ENCODE assay signal across 8 cellular contexts in the genomic region with DNA sequence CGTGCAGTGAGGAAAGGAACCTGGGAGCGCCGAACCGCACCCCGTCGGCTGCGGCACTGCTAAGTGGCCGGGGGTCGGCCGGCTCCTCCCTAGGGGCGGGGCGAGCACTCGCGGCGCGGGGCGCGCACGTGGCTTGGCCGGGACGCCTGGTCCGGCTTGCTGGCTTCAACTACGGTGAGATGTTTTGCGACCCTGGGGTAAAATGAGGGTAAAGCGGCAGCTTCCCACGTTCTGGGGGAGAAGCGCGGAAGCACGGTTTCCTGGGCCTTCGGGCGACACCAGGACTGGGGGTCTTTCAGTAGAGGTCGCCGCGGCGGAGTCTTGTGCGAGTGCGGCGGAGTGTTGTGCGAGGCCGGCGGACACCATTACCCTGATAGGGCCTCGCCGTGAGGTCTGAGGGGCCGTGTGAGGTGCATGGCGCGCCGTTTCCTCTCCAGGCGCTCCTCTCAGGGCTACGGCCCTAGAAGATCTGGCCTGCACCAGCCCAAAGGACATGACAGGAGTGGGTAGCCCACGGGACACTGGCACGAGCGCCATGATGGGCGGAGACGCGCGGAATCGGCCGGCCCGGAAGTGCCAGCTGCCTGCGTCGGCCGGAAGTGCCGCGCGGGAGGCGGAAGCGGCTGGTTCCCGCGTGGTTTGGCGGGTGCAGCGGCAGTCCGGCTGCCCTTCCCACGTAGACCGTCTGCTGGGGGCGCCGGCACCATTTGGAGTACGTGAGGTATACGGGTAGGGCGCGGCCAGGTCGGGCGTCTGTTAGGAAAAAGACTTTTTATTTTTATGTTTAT. TPM values are rescaled to one million over a fixed set of nuclear protein-coding genes. Genes with fewer than 3 reads are reported as not detected.
DNase-seq lines count a peak whose midpoint lies in the region; ATAC-seq and TF ChIP-seq lines count a peak whose summit lies in the region.

TSS of gene PIGW (plus strand) at position 107 of the 788 bp plus-strand sequence. CDS start 2,115 bp downstream, outside the sequence.

- H3K27me3 Mint-ChIP-seq in activated T-cell treated with anti-CD3 and anti-CD28 coated beads, Interleukin-2, amount 50 U/mL, for 72 hours (ENCODE audit: low read depth): no peaks in the 10 kb centered on the region
- no peaks in the 10 kb centered on the region for H3K27me3 Mint-ChIP-seq in naive B cell

- intact Hi-C loops in esophagus squamous epithelium (cut with DNase I): loop anchor here (5.0 kb wide), 1 partner anchor 48 kb away; the partner anchor contains the start of gene ZNHIT3

- peak within 1 kb of the TSS; percentile 91 for H3K9ac ChIP-seq in Karpas-422 (ENCODE audit: low read length)

- no peaks in the 10 kb centered on the region for H4K20me1 ChIP-seq in Karpas-422 (ENCODE audit: insufficient read depth, low read depth, low read length)

- peaks cover 52% of the 10 kb centered on the region for H3K79me2 ChIP-seq in Karpas-422 (ENCODE audit: low read length)

- peaks cover 20% of the 10 kb centered on the region for H3K4me1 ChIP-seq in Karpas-422 (ENCODE audit: low read length)
- peaks cover 12 to 36% (median 12%) of the 10 kb centered on the region in 3 donors for H3K4me1 ChIP-seq in esophagus squamous epithelium

- peak within 1 kb of the TSS; percentile 91 for H3K4me2 ChIP-seq in Karpas-422 (ENCODE audit: low read depth, low read length, poor library complexity, severe bottlenecking)

- no peaks in the 10 kb centered on the region for H3K27me3 ChIP-seq in Karpas-422 (ENCODE audit: low read length)
- no peaks in the 10 kb centered on the region for H3K27me3 ChIP-seq in esophagus squamous epithelium

- H3K9me2 ChIP-seq in Karpas-422 (replicated peaks; ENCODE audit: insufficient read depth, low read length): no peaks in the 10 kb centered on the region

- 0 to 2% methylated on average over 18 to 19 of the region's 82 CpGs for WGBS in esophagus squamous epithelium, 2 donors

- H3K9me3 ChIP-seq in Karpas-422 (ENCODE audit: low read length): no peaks in the 10 kb centered on the region
- no peaks in the 10 kb centered on the region for H3K9me3 ChIP-seq in esophagus squamous epithelium

- H3K27ac ChIP-seq in Karpas-422 (ENCODE audit: low read length) (peak within 1 kb of the TSS; percentile 67), esophagus squamous epithelium (peak within 1 kb of the TSS; percentile 97 to 100 (median 98))

- peak within 1 kb of the TSS; percentile 90 for H3K4me3 ChIP-seq in Karpas-422 (ENCODE audit: low read length)
- peak within 1 kb of the TSS; percentile 82 to 94 (median 94) for H3K4me3 ChIP-seq in esophagus squamous epithelium

- no peaks in the 10 kb centered on the region for H3K9me3 Mint-ChIP-seq in activated T-cell treated with anti-CD3 and anti-CD28 coated beads, Interleukin-2, amount 50 U/mL, for 72 hours
- H3K9me3 Mint-ChIP-seq in naive B cell: no peaks in the 10 kb centered on the region
- no peaks in the 10 kb centered on the region for H3K9me3 Mint-ChIP-seq in stimulated activated effector memory CD8-positive, alpha-beta T cell treated with anti-CD3 and anti-CD28 coated beads, Interleukin-12 subunit alpha, Interleukin-12 subunit beta, amount 100 ng/mL, for 72 hours

- H3K36me3 Mint-ChIP-seq in activated T-cell treated with anti-CD3 and anti-CD28 coated beads, Interleukin-2, amount 50 U/mL, for 72 hours (ENCODE audit: insufficient read depth in 2 of 2): peaks cover 17 to 26% of the 10 kb centered on the region in 2 donors
- H3K36me3 Mint-ChIP-seq in naive B cell: peaks cover 8 to 13% of the 10 kb centered on the region in 2 donors
- H3K36me3 Mint-ChIP-seq in stimulated activated effector memory CD8-positive, alpha-beta T cell treated with anti-CD3 and anti-CD28 coated beads, Interleukin-12 subunit alpha, Interleukin-12 subunit beta, amount 100 ng/mL, for 72 hours: peaks cover 89% of the 10 kb centered on the region

- H3K27ac Mint-ChIP-seq in activated T-cell treated with anti-CD3 and anti-CD28 coated beads, Interleukin-2, amount 50 U/mL, for 72 hours: peak within 1 kb of the TSS; percentile 91
- peak within 1 kb of the TSS; percentile 97 to 100 (median 99) for H3K27ac Mint-ChIP-seq in naive B cell
- H3K27ac Mint-ChIP-seq in stimulated activated effector memory CD8-positive, alpha-beta T cell treated with anti-CD3 and anti-CD28 coated beads, Interleukin-12 subunit alpha, Interleukin-12 subunit beta, amount 100 ng/mL, for 72 hours: peak within 1 kb of the TSS; percentile 97

- peak within 1 kb of the TSS; percentile 95 to 96 for H3K4me3 Mint-ChIP-seq in activated T-cell treated with anti-CD3 and anti-CD28 coated beads, Interleukin-2, amount 50 U/mL, for 72 hours
- H3K4me3 Mint-ChIP-seq in naive B cell: peak within 1 kb of the TSS; percentile 93 to 100 (median 98)
- H3K4me3 Mint-ChIP-seq in stimulated activated effector memory CD8-positive, alpha-beta T cell treated with anti-CD3 and anti-CD28 coated beads, Interleukin-12 subunit alpha, Interleukin-12 subunit beta, amount 100 ng/mL, for 72 hours: peak within 1 kb of the TSS; percentile 98

- H3K36me3 ChIP-seq in Karpas-422 (ENCODE audit: insufficient read depth, low read length) (peaks cover 42% of the 10 kb centered on the region), esophagus squamous epithelium (peaks cover 0 to 60% (median 4%) of the 10 kb centered on the region in 3 donors)

- peak within 1 kb of the TSS; percentile 70; the same call in 1 of the 2 replicates for H2AFZ ChIP-seq in Karpas-422 (ENCODE audit: low read length)

- TF ChIP-seq CTCF in esophagus squamous epithelium (IDR thresholded peaks at IDR 0.05): peak in 1 of 6 experiments; percentile 16

- TF ChIP-seq POLR2A in esophagus squamous epithelium (IDR thresholded peaks at IDR 0.05): peak in 3 of 4 donors; percentile 65 to 90 (median 75)

- ATAC-seq in GM21737 (IDR thresholded peaks at IDR 0.05; ENCODE audit: unreplicated experiment) (peak; percentile 59), naive B cell (ENCODE audit: low read depth in 2 of 2) (peak; percentile 80 to 83)
- ATAC-seq in activated T-cell treated with anti-CD3 and anti-CD28 coated beads, Interleukin-2, amount 50 U/mL, for 72 hours (replicated peaks in 1 of 2): peak; percentile 87 to 88
- peak; percentile 90 for ATAC-seq in stimulated activated effector memory CD8-positive, alpha-beta T cell treated with anti-CD3 and anti-CD28 coated beads, Interleukin-12 subunit alpha, Interleukin-12 subunit beta, amount 100 ng/mL, for 72 hours

- peaks cover 27% of the 10 kb centered on the region for H3K4me1 Mint-ChIP-seq in activated T-cell treated with anti-CD3 and anti-CD28 coated beads, Interleukin-2, amount 50 U/mL, for 72 hours (ENCODE audit: low read depth)
- peaks cover 17 to 29% (median 18%) of the 10 kb centered on the region in 3 donors for H3K4me1 Mint-ChIP-seq in naive B cell
- peaks cover 35% of the 10 kb centered on the region for H3K4me1 Mint-ChIP-seq in stimulated activated effector memory CD8-positive, alpha-beta T cell treated with anti-CD3 and anti-CD28 coated beads, Interleukin-12 subunit alpha, Interleukin-12 subunit beta, amount 100 ng/mL, for 72 hours

- peak; percentile 70 for DNase-seq in DMS53 treated with DMSO at 0.1 percent for 48 hours (lab: John Stamatoyannopoulos, UW; ENCODE audit: unreplicated experiment)
- DNase-seq in Karpas-422: peak; percentile 97
- peak; percentile 91 for DNase-seq in RKO (ENCODE audit: low spot score)
- DNase-seq in activated T-cell treated with anti-CD3 and anti-CD28 coated beads, Interleukin-2, amount 50 U/mL, for 72 hours: peak; percentile 91
- peak; percentile 53 for DNase-seq in esophagus squamous epithelium (lab: John Stamatoyannopoulos, UW)
- DNase-seq in naive B cell: peak; percentile 89
- peak; percentile 77 to 92 for DNase-seq in stimulated activated effector memory CD8-positive, alpha-beta T cell treated with anti-CD3 and anti-CD28 coated beads, Interleukin-12 subunit alpha, Interleukin-12 subunit beta, amount 100 ng/mL, for 72 hours (ENCODE audit: low spot score in 2 of 2)

RNA-seq across cellular contexts. Expression of gene PIGW, which starts in this region (rescaled TPM):
- 3.9 and 6.7 TPM in 2 replicates for total RNA-seq in Karpas-422 (2014; rRNA removed; shearing (Covaris generic); ENCODE audit: low replicate concordance)
- total RNA-seq in activated T-cell treated with anti-CD3 and anti-CD28 coated beads, Interleukin-2, amount 50 U/mL, for 72 hours: 1 to 10 TPM; 6.3 to 7.4 TPM
- 10 to 100 TPM in 1 of 4 donors, 1 to 10 TPM in 3; 6.9 to 11.0 (median 9.0) TPM for total RNA-seq in esophagus squamous epithelium
- 10 to 100 TPM in 4 of 6 donors, 1 to 10 TPM in 2; 9.3 to 35.0 (median 12.4) TPM for polyA plus RNA-seq in naive B cell (ENCODE audit: low read depth in 6 of 6)

Comparison
In these comparisons a context has a peak if more than half of its experiments do, and no peak if none do; other contexts are left out.
1. Peak in every context shown above with its lines: DNase-seq, ATAC-seq, H3K4me3 ChIP-seq and H3K27ac ChIP-seq.